ENCODE assay signal across 26 cellular contexts in genomic region chr7:66452165-66452564, GRCh38.
A peak's percentile ranks its signal among the peaks of the same experiment; 100 is the strongest.
DNase-seq lines count a peak whose midpoint lies in the region; ATAC-seq and TF ChIP-seq lines count a peak whose summit lies in the region.
"Had no signal": no experiment of that assay in that cellular context is flagged by ENCODE, and none has a peak within 500 bp of the region (broad histone marks: within the 10 kb centered on the region; RNA-seq: fewer than 3 reads in every experiment).

No MANE protein-coding gene starts in this region.

- TF ChIP-seq CTCF in astrocyte of the cerebellum (IDR thresholded peaks at IDR 0.05; ENCODE audit: low read depth, low read length, missing control alignments) (no peak), psoas muscle (IDR thresholded peaks at IDR 0.05) (no peak), uterus (IDR thresholded peaks at IDR 0.05) (no peak)

- no peak overlapping the region for H3K4me3 ChIP-seq in astrocyte of the cerebellum (ENCODE audit: low read depth, low read length)
- H3K4me3 ChIP-seq in psoas muscle = no peak overlapping the region
- no peak overlapping the region for H3K4me3 ChIP-seq in uterus
- H3K4me3 ChIP-seq: skin epidermis, upper lobe of right lung had no signal

- DNase-seq in NCI-H146 (lab: John Stamatoyannopoulos, UW) (peak; percentile 45), NCI-H146 treated with DMSO at 0.1 percent for 48 hours (lab: John Stamatoyannopoulos, UW; ENCODE audit: unreplicated experiment) (no peak), astrocyte of the cerebellum (ENCODE audit: low read depth) (peak; percentile 44), myocyte (ENCODE audit: low read depth) (peak; percentile 9), islet precursor cell (no peak), psoas muscle (no peak), uterus (no peak)
- DNase-seq: activated CD4-positive, alpha-beta T cell treated with anti-CD3 and anti-CD28 coated beads for 48 hours; activated CD8-positive, alpha-beta memory T cell treated with anti-CD3 and anti-CD28 coated beads, Interleukin-2, amount 10 ng/mL, durations not matched to agents 7 days and 5 days; activated naive CD8-positive, alpha-beta T cell treated with anti-CD3 and anti-CD28 coated beads for 36 hours; BE2C; cortex of kidney; foreskin keratinocyte; HFFc6; hypothalamus; kidney; mesendoderm; NCI-H1930; NCI-H510A; stimulated activated CD4-positive, alpha-beta T cell treated with anti-CD3 and anti-CD28 coated beads, Interleukin-2, amount 100 ng/mL, for 48 hours; upper lobe of right lung had no signal

- H3K27ac ChIP-seq in psoas muscle (no peak overlapping the region), uterus (no peak overlapping the region)
- H3K27ac ChIP-seq: 22Rv1, foreskin keratinocyte, skin epidermis, upper lobe of right lung had no signal

- TF ChIP-seq POLR2A in uterus (IDR thresholded peaks at IDR 0.05) = no peak

- no peaks in the 10 kb centered on the region for H3K9me3 ChIP-seq in psoas muscle
- no peaks in the 10 kb centered on the region for H3K9me3 ChIP-seq in uterus
- H3K9me3 ChIP-seq: BE2C, upper lobe of right lung had no signal

- H3K27me3 ChIP-seq in psoas muscle (ENCODE audit: insufficient read depth in 3 of 3, low read length in 2 of 3) (no peaks in the 10 kb centered on the region), uterus (no peaks in the 10 kb centered on the region)
- H3K27me3 ChIP-seq: BE2C, foreskin keratinocyte, upper lobe of right lung had no signal

- intact Hi-C loops in psoas muscle (cut with DNase I) (no loop called here), uterus (cut with DNase I; ENCODE audit: low total_unique reads) (no loop called here)

- H3K4me1 ChIP-seq in psoas muscle (no peaks in the 10 kb centered on the region), uterus (no peaks in the 10 kb centered on the region)
- H3K4me1 ChIP-seq: BE2C, foreskin keratinocyte, upper lobe of right lung had no signal

- peaks cover 0 to 38% of the 10 kb centered on the region in 2 donors for H3K36me3 ChIP-seq in psoas muscle (ENCODE audit: insufficient read depth in 1 of 2, low read depth in 1 of 2)
- H3K36me3 ChIP-seq in uterus = no peaks in the 10 kb centered on the region
- H3K36me3 ChIP-seq: BE2C had no signal

- ATAC-seq in HG03095 (IDR thresholded peaks at IDR 0.05; ENCODE audit: unreplicated experiment) (peak; percentile 30), psoas muscle (no peak)
- ATAC-seq: activated CD8-positive, alpha-beta memory T cell treated with anti-CD3 and anti-CD28 coated beads, Interleukin-2, amount 10 ng/mL, durations not matched to agents 7 days and 5 days; foreskin keratinocyte; natural killer cell treated with Interleukin-12 subunit alpha and Interleukin-12 subunit beta and Interleukin-15 and Interleukin-18, amount 100 ng/mL, for 72 hours; Right ventricle myocardium inferior; upper lobe of right lung had no signal

- in situ Hi-C loops in astrocyte of the cerebellum (cut with HindIII; ENCODE audit: low sequenced_read_pairs) = no loop called here

- WGBS in psoas muscle, 3 donors = 70 to 90% (median 79%) methylated on average over 2 of the region's 2 CpGs

Comparison
In these comparisons a context has a peak if more than half of its experiments do, and no peak if none do; other contexts are left out.
1. DNase-seq: peak in NCI-H146 (single experiment), astrocyte of the cerebellum (single experiment) and myocyte (single experiment); none in NCI-H146 treated with DMSO at 0.1 percent for 48 hours (single experiment), islet precursor cell (single experiment), psoas muscle (0 of 2) and uterus (0 of 2).